18 cellular contexts compared by ENCODE assay signal in the genomic region with DNA sequence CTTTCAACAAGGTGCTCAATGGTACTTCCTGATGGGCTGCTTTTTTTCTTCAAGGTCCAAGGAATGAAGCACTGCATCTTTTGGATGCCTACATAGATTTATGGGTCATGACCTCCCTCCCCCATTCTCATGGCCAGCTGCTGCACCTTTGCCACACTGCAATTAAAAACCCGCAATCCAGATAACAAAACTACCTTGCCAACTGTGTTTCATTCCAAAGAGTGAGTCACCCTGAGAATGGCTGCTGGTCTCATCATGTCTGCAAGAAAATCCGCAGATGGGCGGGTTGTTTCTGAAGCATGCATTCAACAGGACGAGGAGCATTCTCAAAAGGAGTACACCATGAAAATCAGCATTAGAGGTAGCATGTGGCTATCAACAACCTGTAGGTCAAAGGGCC.
DNase-seq lines count a peak whose midpoint lies in the region; ATAC-seq, FAIRE-seq and TF ChIP-seq lines count a peak whose summit lies in the region.
"Had no signal": no experiment of that assay in that cellular context is flagged by ENCODE, and none has a peak within 500 bp of the region (broad histone marks: within the 10 kb centered on the region; RNA-seq: fewer than 3 reads in every experiment).

No MANE protein-coding gene starts in this region.

- no peak for TF ChIP-seq CTCF in GM23338 (conservative IDR thresholded peaks at IDR 0.05; ENCODE audit: low read depth in 2 of 2)
- no peak for TF ChIP-seq CTCF in PC-3 (conservative IDR thresholded peaks at IDR 0.05; ENCODE audit: low read depth, low read length)
- TF ChIP-seq CTCF in bronchial epithelial cell (IDR thresholded peaks at IDR 0.05; ENCODE audit: insufficient read depth, low read length, severe bottlenecking): no peak

- H3K23ac ChIP-seq in mesendoderm (ENCODE audit: low read length): no peak overlapping the region

- no peak for FAIRE-seq in bronchial epithelial cell (lab: Jason Lieb, UNC)

- H4K20me1 ChIP-seq in GM23338 (replicated peaks; ENCODE audit: insufficient read depth) (peaks cover 4% of the 10 kb centered on the region; the same call in 1 of the 2 replicates), PC-3 (ENCODE audit: low read length) (no peaks in the 10 kb centered on the region)

- no peaks in the 10 kb centered on the region for H3K79me1 ChIP-seq in mesendoderm (ENCODE audit: low read length)

- H3K27me3 ChIP-seq in GM23338 (ENCODE audit: insufficient read depth) (no peaks in the 10 kb centered on the region), PC-3 (ENCODE audit: low read length) (no peaks in the 10 kb centered on the region), bronchial epithelial cell (ENCODE audit: control insufficient read depth, insufficient read depth, low read length) (no peaks in the 10 kb centered on the region), mesendoderm (ENCODE audit: insufficient read depth, low read length, poor library complexity) (no peaks in the 10 kb centered on the region)
- H3K27me3 ChIP-seq: adrenal gland, ovary had no signal

- H4K5ac ChIP-seq in mesendoderm (ENCODE audit: low read length): no peak overlapping the region

- H3K79me2 ChIP-seq in GM23338 (replicated peaks; ENCODE audit: insufficient read depth) (peaks cover 12% of the 10 kb centered on the region), PC-3 (ENCODE audit: low read length) (peaks cover 9% of the 10 kb centered on the region; the same call in 1 of the 2 replicates), mesendoderm (ENCODE audit: control insufficient read depth, insufficient read depth, low read length) (no peaks in the 10 kb centered on the region)

- H4K8ac ChIP-seq in mesendoderm (ENCODE audit: low read depth, low read length): no peak overlapping the region

- no peak overlapping the region for H2AFZ ChIP-seq in GM23338
- H2AFZ ChIP-seq in PC-3 (ENCODE audit: low read length): no peak overlapping the region

- H2BK5ac ChIP-seq in mesendoderm (ENCODE audit: low read length): no peak overlapping the region

- H3K27ac Mint-ChIP-seq in GM23338: 0 out of 2 replicates have a peak overlapping the region, but pooled peaks have one; percentile 19
- H3K27ac Mint-ChIP-seq: CD4-positive, alpha-beta T cell; naive B cell; T-helper 1 cell treated with Interleukin-12 subunit alpha and Interleukin-12 subunit beta and Interleukin-4 antibody, amounts not matched to agents 30 μg/mL and 1 μg/mL, for 36 hours had no signal

- no peak overlapping the region for H3K18ac ChIP-seq in mesendoderm (ENCODE audit: low read length)

- peaks cover 18% of the 10 kb centered on the region; the same call in 2 of the 3 replicates for H3K36me3 Mint-ChIP-seq in GM23338 (ENCODE audit: low read depth)
- H3K36me3 Mint-ChIP-seq: naive B cell had no signal

- POLR2A ChIA-PET in PC-3 (lab: Charles Lee; ENCODE audit: unreplicated experiment): no interaction called here

- H3K9me3 ChIP-seq in PC-3 (ENCODE audit: low read length): no peaks in the 10 kb centered on the region
- H3K9me3 ChIP-seq: adrenal gland, ovary had no signal

- no peak overlapping the region for H3K27ac ChIP-seq in GM23338 (ENCODE audit: low read depth)
- H3K27ac ChIP-seq in PC-3 (ENCODE audit: low read length): peak overlapping the region; percentile 92
- no peak overlapping the region for H3K27ac ChIP-seq in mesendoderm (ENCODE audit: low read depth, low read length)
- H3K27ac ChIP-seq: adrenal gland, ovary had no signal

- CTCF ChIA-PET in PC-3 (lab: Charles Lee): no interaction called here

- WGBS in mesendoderm (ENCODE audit: extremely low coverage, insufficient coverage, low lambda C conversion rate): no CpG with 5 or more reads among the region's 4 CpGs

- no peak overlapping the region for H2AK5ac ChIP-seq in mesendoderm (ENCODE audit: low read length)

- H3K9me2 ChIP-seq in GM23338 (ENCODE audit: insufficient read depth) (no peaks in the 10 kb centered on the region), PC-3 (replicated peaks; ENCODE audit: low read length) (no peaks in the 10 kb centered on the region)

- no peak overlapping the region for H2BK15ac ChIP-seq in mesendoderm (replicated peaks; ENCODE audit: low read depth)

- peaks cover 73% of the 10 kb centered on the region for H3K4me1 Mint-ChIP-seq in GM23338
- H3K4me1 Mint-ChIP-seq: naive B cell had no signal

- no TSS peak for BruUV-seq in PC-3 (replicated peaks; lab: Mats Ljungman, UMichigan)

- H3K4me3 Mint-ChIP-seq in GM23338: no peak overlapping the region; the same call in 2 of the 3 replicates
- H3K4me3 Mint-ChIP-seq: CD4-positive, alpha-beta T cell; naive B cell; T-helper 1 cell treated with Interleukin-12 subunit alpha and Interleukin-12 subunit beta and Interleukin-4 antibody, amounts not matched to agents 30 μg/mL and 1 μg/mL, for 36 hours had no signal

- intact Hi-C loops in PC-3 (cut with micrococcal nuclease): loop anchor here (1.0 to 5.0 kb wide), 2 partner anchors 65 to 194 kb away; no protein-coding TSS in a partner anchor

- DNase-seq in GM23338 (ENCODE audit: low spot score): peak; percentile 26
- DNase-seq in PC-3: peak; percentile 92
- peak; percentile 91 for DNase-seq in bronchial epithelial cell (ENCODE audit: low read depth)
- DNase-seq in mesendoderm: peak; percentile 82
- no peak for DNase-seq in NCI-H2171 (lab: John Stamatoyannopoulos, UW)
- DNase-seq: adrenal gland; CD4-positive, alpha-beta T cell; KG1; left ventricle myocardium superior; naive B cell; NCI-H1105 treated with DMSO at 0.1 percent for 48 hours; ovary; stimulated activated CD4-positive, alpha-beta T cell treated with anti-CD3 and anti-CD28 coated beads, Interleukin-4, amount 100 ng/mL, for 1 hour had no signal

- H3K9ac ChIP-seq in PC-3 (ENCODE audit: low read length): peak overlapping the region; percentile 64
- H3K9ac ChIP-seq in mesendoderm (ENCODE audit: low read length): no peak overlapping the region

- H3K4ac ChIP-seq in mesendoderm (ENCODE audit: low read depth, low read length): no peak overlapping the region

- H3K56ac ChIP-seq in mesendoderm (ENCODE audit: low read length): no peak overlapping the region

- ATAC-seq in GM23338: peak; percentile 32; the same call in 2 of the 3 replicates
- peak; percentile 69 for ATAC-seq in PC-3
- ATAC-seq in GM21390 (IDR thresholded peaks at IDR 0.05; ENCODE audit: unreplicated experiment): no peak
- no peak for ATAC-seq in HG02759 (IDR thresholded peaks at IDR 0.05; ENCODE audit: unreplicated experiment)
- no peak for ATAC-seq in GM21825 (IDR thresholded peaks at IDR 0.05; ENCODE audit: unreplicated experiment)
- ATAC-seq: left ventricle myocardium superior, Right ventricle myocardium inferior had no signal

- H3K36me3 ChIP-seq in GM23338 (ENCODE audit: insufficient read depth) (no peaks in the 10 kb centered on the region), PC-3 (ENCODE audit: low read depth, low read length) (no peaks in the 10 kb centered on the region; the same call in 1 of the 2 replicates), bronchial epithelial cell (ENCODE audit: control insufficient read depth, insufficient read depth, low read length) (no peaks in the 10 kb centered on the region), mesendoderm (ENCODE audit: control insufficient read depth, insufficient read depth, low read length) (no peaks in the 10 kb centered on the region)
- H3K36me3 ChIP-seq: adrenal gland, ovary had no signal

- H3F3A ChIP-seq in GM23338 (replicated peaks; ENCODE audit: low read depth) (0 out of 2 replicates have a peak, but pooled peaks cover 4% of the 10 kb centered on the region), PC-3 (ENCODE audit: low read length, unreplicated experiment) (no peaks in the 10 kb centered on the region)

- peaks cover 15% of the 10 kb centered on the region for H3K27me3 Mint-ChIP-seq in GM23338 (ENCODE audit: insufficient read depth, low read depth, poor library complexity)
- H3K27me3 Mint-ChIP-seq: CD4-positive, alpha-beta T cell; naive B cell had no signal

- H3K4me3 ChIP-seq in GM23338: no peak overlapping the region
- no peak overlapping the region for H3K4me3 ChIP-seq in PC-3 (ENCODE audit: low read length)
- no peak overlapping the region for H3K4me3 ChIP-seq in bronchial epithelial cell (ENCODE audit: low read depth, low read length)
- H3K4me3 ChIP-seq in mesendoderm (ENCODE audit: low read length): no peak overlapping the region
- H3K4me3 ChIP-seq: adrenal gland, ovary had no signal

- H2BK120ac ChIP-seq in mesendoderm (ENCODE audit: low read depth, low read length): no peak overlapping the region

- no peaks in the 10 kb centered on the region for H3K9me3 Mint-ChIP-seq in GM23338

- peak overlapping the region; percentile 37; the same call in 1 of the 2 replicates for H3K4me2 ChIP-seq in GM23338
- H3K4me2 ChIP-seq in PC-3 (ENCODE audit: low read length): peak overlapping the region; percentile 49
- H3K4me2 ChIP-seq in mesendoderm (ENCODE audit: low read length): no peak overlapping the region

- H3K4me1 ChIP-seq in GM23338 (ENCODE audit: insufficient read depth) (peaks cover 60% of the 10 kb centered on the region), PC-3 (ENCODE audit: insufficient read depth, low read length) (peaks cover 50% of the 10 kb centered on the region), mesendoderm (ENCODE audit: control insufficient read depth, low read depth, low read length) (peaks cover 16% of the 10 kb centered on the region)
- H3K4me1 ChIP-seq: adrenal gland had no signal

TF ChIP-seq in GM23338, 12 proteins besides CTCF, POLR2A, EP300 and RAD21 (continues in another document):
- TF ChIP-seq STAT1 (IDR thresholded peaks at IDR 0.05; ENCODE audit: unreplicated experiment) (no peak), CREB1 (CRISPR knock-in tag; IDR thresholded peaks at IDR 0.05; ENCODE audit: low read depth) (no peak)

Comparison
In these comparisons a context has a peak if more than half of its experiments do, and no peak if none do; other contexts are left out.
1. ATAC-seq: peak in GM23338 (single experiment) and PC-3 (single experiment); none in GM21390 (single experiment), HG02759 (single experiment) and GM21825 (single experiment).